In genomic region chr5:159403906-159404641, GRCh38 we compare ENCODE assay signal across 17 cellular contexts.
A peak's percentile ranks its signal among the peaks of the same experiment; 100 is the strongest.
DNase-seq lines count a peak whose midpoint lies in the region; ATAC-seq, FAIRE-seq and TF ChIP-seq lines count a peak whose summit lies in the region.
"Had no signal": no experiment of that assay in that cellular context is flagged by ENCODE, and none has a peak within 500 bp of the region (broad histone marks: within the 10 kb centered on the region; RNA-seq: fewer than 3 reads in every experiment).

No MANE protein-coding gene starts in this region.

- H3K36me3 ChIP-seq in OCI-LY3 (replicated peaks; ENCODE audit: low read depth, low read length) (peaks cover 14% of the 10 kb centered on the region), gastroesophageal sphincter (no peaks in the 10 kb centered on the region)
- H3K36me3 ChIP-seq: sigmoid colon, thoracic aorta had no signal

- no peak for TF ChIP-seq EP300 in gastroesophageal sphincter (IDR thresholded peaks at IDR 0.05)

- intact Hi-C loops in left colon (cut with DNase I, micrococcal nuclease): no loop called here

- H3K9me3 ChIP-seq in OCI-LY3 (ENCODE audit: insufficient read depth, low read length) (no peaks in the 10 kb centered on the region), gastroesophageal sphincter (no peaks in the 10 kb centered on the region)
- H3K9me3 ChIP-seq: mucosa of descending colon, sigmoid colon, thoracic aorta had no signal

- DNase-seq in LNCaP clone FGC (ENCODE audit: low read depth) (peak; percentile 90), 8988T (no peak), GM19240 (ENCODE audit: insufficient read length, low spot score) (no peak), left colon (no peak), RCC 7860 (ENCODE audit: low spot score) (no peak)
- DNase-seq: activated naive CD8-positive, alpha-beta T cell treated with anti-CD3 and anti-CD28 coated beads, Interleukin-2, amount 50 U/mL, for 24 hours; effector memory CD8-positive, alpha-beta T cell; mucosa of descending colon; NCI-H146; sigmoid colon; T-helper 2 cell had no signal

- FAIRE-seq in RCC 7860 (lab: Jason Lieb, UNC): no peak

- no peak overlapping the region for H2AFZ ChIP-seq in OCI-LY3 (ENCODE audit: low read depth, low read length)

- H3K27me3 ChIP-seq in OCI-LY3 (ENCODE audit: low read depth, low read length) (no peaks in the 10 kb centered on the region), gastroesophageal sphincter (peaks cover 8% of the 10 kb centered on the region)
- H3K27me3 ChIP-seq: sigmoid colon had no signal

- H3K4me2 ChIP-seq in OCI-LY3 (ENCODE audit: low read length): peak overlapping the region; percentile 62

- 14 to 60% methylated on average over 1 to 6 of the region's 6 CpGs for WGBS in gastroesophageal sphincter (ENCODE audit: low coverage in 1 of 2), 2 donors

- peaks cover 32% of the 10 kb centered on the region for H3K79me2 ChIP-seq in OCI-LY3 (ENCODE audit: low read length)

- no peak for TF ChIP-seq CTCF in C4-2B (conservative IDR thresholded peaks at IDR 0.05)
- TF ChIP-seq CTCF in LNCaP clone FGC (IDR thresholded peaks at IDR 0.05; ENCODE audit: control insufficient read depth, extremely low read depth, insufficient read depth): no peak
- TF ChIP-seq CTCF in OCI-LY3 (IDR thresholded peaks at IDR 0.05; ENCODE audit: low read depth, low read length): no peak
- no peak for TF ChIP-seq CTCF in gastroesophageal sphincter (IDR thresholded peaks at IDR 0.05)

- H4K20me1 ChIP-seq in OCI-LY3 (ENCODE audit: insufficient read depth, low read length): no peaks in the 10 kb centered on the region

- no peak for TF ChIP-seq POLR2A in gastroesophageal sphincter (IDR thresholded peaks at IDR 0.05)

- ATAC-seq in gastroesophageal sphincter (peak; percentile 10), left colon (no peak)
- ATAC-seq: activated CD4-positive, CD25-positive, alpha-beta regulatory T cell treated with anti-CD3 and anti-CD28 coated beads, Interleukin-2, amount 50 U/mL, for 24 hours; activated naive CD8-positive, alpha-beta T cell treated with anti-CD3 and anti-CD28 coated beads, Interleukin-2, amount 50 U/mL, for 24 hours; effector memory CD8-positive, alpha-beta T cell; mucosa of descending colon; Right ventricle myocardium inferior had no signal

- peak overlapping the region; percentile 90 for H3K9ac ChIP-seq in OCI-LY3 (ENCODE audit: low read length)

- H3K4me3 ChIP-seq in LNCaP clone FGC (ENCODE audit: low read depth, low read length) (no peak overlapping the region), OCI-LY3 (ENCODE audit: low read length) (no peak overlapping the region), gastroesophageal sphincter (no peak overlapping the region)
- H3K4me3 ChIP-seq: mucosa of descending colon, sigmoid colon, thoracic aorta had no signal

- peaks cover 76% of the 10 kb centered on the region for H3K4me1 ChIP-seq in OCI-LY3 (ENCODE audit: low read length)
- H3K4me1 ChIP-seq in gastroesophageal sphincter: no peaks in the 10 kb centered on the region
- H3K4me1 ChIP-seq: sigmoid colon had no signal

- peak overlapping the region; percentile 23; the same call in 1 of the 2 replicates for H3K27ac ChIP-seq in C4-2B
- H3K27ac ChIP-seq in OCI-LY3 (ENCODE audit: low read length): peak overlapping the region; percentile 100
- H3K27ac ChIP-seq in gastroesophageal sphincter: no peak overlapping the region
- H3K27ac ChIP-seq: sigmoid colon, thoracic aorta had no signal

Comparison
In these comparisons a context has a peak if more than half of its experiments do, and no peak if none do; other contexts are left out.
1. H3K27ac ChIP-seq: peak in C4-2B (single experiment) and OCI-LY3 (single experiment); none in gastroesophageal sphincter (0 of 4).